Comparison of ENCODE assay signal across 12 cellular contexts in the genomic region with DNA sequence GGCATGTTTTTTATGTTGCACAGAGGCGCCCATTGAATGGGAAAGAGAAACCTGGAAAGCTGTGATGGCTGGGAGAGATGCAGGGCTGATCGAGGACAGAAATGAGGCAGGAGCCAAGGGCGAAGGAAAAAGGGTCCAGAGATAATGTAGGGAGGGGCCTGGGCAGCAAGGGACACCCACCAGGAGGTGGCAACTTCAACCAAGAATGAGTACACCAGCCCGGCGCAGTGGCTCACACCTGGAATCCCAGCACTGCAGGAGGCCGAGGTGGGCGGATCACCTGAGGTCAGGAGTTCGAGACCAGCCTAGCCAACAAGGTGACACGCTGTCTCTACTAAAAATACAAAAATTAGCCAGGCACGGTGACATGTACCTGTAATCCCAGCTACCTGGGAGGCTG. TPM values are rescaled to one million over a fixed set of nuclear protein-coding genes. Genes with fewer than 3 reads are reported as not detected.
DNase-seq lines count a peak whose midpoint lies in the region; ATAC-seq and TF ChIP-seq lines count a peak whose summit lies in the region.
"Had no signal": no experiment of that assay in that cellular context is flagged by ENCODE, and none has a peak within 500 bp of the region (broad histone marks: within the 10 kb centered on the region; RNA-seq: fewer than 3 reads in every experiment).

No MANE protein-coding gene starts in this region.

- peak overlapping the region; percentile 100 for H3K9ac ChIP-seq in mesenchymal stem cell (ENCODE audit: low read length)

- no peak overlapping the region for H2BK120ac ChIP-seq in mesenchymal stem cell (ENCODE audit: low read depth, low read length)

- H2BK15ac ChIP-seq in mesenchymal stem cell (ENCODE audit: low read depth, poor library complexity, severe bottlenecking), result no peak overlapping the region

- H3K27ac ChIP-seq in PC-9 (peak overlapping the region; percentile 92), brain microvascular endothelial cell (peak overlapping the region; percentile 98), mesenchymal stem cell (ENCODE audit: low read length, poor library complexity, severe bottlenecking) (peak overlapping the region; percentile 83), thoracic aorta (peak overlapping the region; percentile 92 to 93)

- H3F3A ChIP-seq in PC-9 (ENCODE audit: insufficient read depth, low read depth), result peaks cover 50% of the 10 kb centered on the region

- intact Hi-C loops in PC-9 (cut with micrococcal nuclease; ENCODE audit: unreplicated experiment), result no loop called here

- peak overlapping the region; percentile 52 for H4K8ac ChIP-seq in mesenchymal stem cell (ENCODE audit: low read length)

- H4K91ac ChIP-seq in mesenchymal stem cell (ENCODE audit: low read length), result peak overlapping the region; percentile 30

- H3K4me1 ChIP-seq in PC-9 (replicated peaks; ENCODE audit: insufficient read depth) (peaks cover 35% of the 10 kb centered on the region), mesenchymal stem cell (ENCODE audit: control insufficient read depth, insufficient read depth, low read depth, low read length) (peaks cover 22% of the 10 kb centered on the region), thoracic aorta (ENCODE audit: control insufficient read depth in 1 of 2, low read depth in 2 of 2) (peaks cover 45 to 72% of the 10 kb centered on the region in 2 donors)

- H3K23ac ChIP-seq in mesenchymal stem cell (ENCODE audit: low read length in 2 of 2), result no peak overlapping the region

- 93% methylated on average over 10 of the region's 10 CpGs for WGBS in mesenchymal stem cell

- peak overlapping the region; percentile 24 to 96 for H3K4ac ChIP-seq in mesenchymal stem cell (ENCODE audit: low read depth in 1 of 2, low read length in 2 of 2)

- peak overlapping the region in 1 of 2 experiments; percentile 64 for H2BK12ac ChIP-seq in mesenchymal stem cell (ENCODE audit: low read length in 2 of 2)

- DNase-seq in PC-9 (no peak), brain microvascular endothelial cell (no peak), mesenchymal stem cell (no peak), thoracic aorta (ENCODE audit: low spot score) (no peak), NOMO-1 (lab: John Stamatoyannopoulos, UW; ENCODE audit: unreplicated experiment in 2 of 2) (no peak), GM10266 (ENCODE audit: extremely low spot score) (no peak)
- DNase-seq: activated CD8-positive, alpha-beta memory T cell treated with anti-CD3 and anti-CD28 coated beads, Interleukin-2, amount 50 U/mL, for 4 hours; effector CD4-positive, alpha-beta T cell; NCI-H2107 had no signal

- POLR2A ChIA-PET in PC-9 (lab: Charles Lee; ENCODE audit: unreplicated experiment), result no interaction called here

- ATAC-seq in thoracic aorta (ENCODE audit: insufficient number of reproducible peaks, low FRiP score, low read depth) (no peak), HG02759 (IDR thresholded peaks at IDR 0.05; ENCODE audit: unreplicated experiment) (no peak)

- TF ChIP-seq CTCF in PC-9 (conservative IDR thresholded peaks at IDR 0.05) (no peak), brain microvascular endothelial cell (IDR thresholded peaks at IDR 0.05; ENCODE audit: low read depth, low read length, missing control alignments) (no peak), thoracic aorta (IDR thresholded peaks at IDR 0.05) (no peak), GM10266 (IDR thresholded peaks at IDR 0.05; ENCODE audit: control insufficient read depth, insufficient read depth, low read depth, missing control alignments) (no peak)

- peak overlapping the region; percentile 64 to 92 for H3K18ac ChIP-seq in mesenchymal stem cell (ENCODE audit: low read depth in 1 of 2, low read length in 2 of 2)

- no peaks in the 10 kb centered on the region for H3K9me2 ChIP-seq in PC-9 (ENCODE audit: insufficient read depth)

- H3K4me3 ChIP-seq in PC-9 (no peak overlapping the region), brain microvascular endothelial cell (ENCODE audit: low read depth, low read length) (no peak overlapping the region), mesenchymal stem cell (ENCODE audit: insufficient read depth in 1 of 2, low read depth in 1 of 2, low read length in 2 of 2) (peak overlapping the region in 1 of 2 experiments; percentile 100), thoracic aorta (peak overlapping the region; percentile 51)

- no peak overlapping the region for H2AFZ ChIP-seq in PC-9
- no peak overlapping the region for H2AFZ ChIP-seq in mesenchymal stem cell (ENCODE audit: low read depth, low read length)

- H3K36me3 ChIP-seq in PC-9 (ENCODE audit: low read depth), result peaks cover 7% of the 10 kb centered on the region; the same call in 1 of the 2 replicates
- H3K36me3 ChIP-seq in brain microvascular endothelial cell (replicated peaks), result peaks cover 22% of the 10 kb centered on the region
- peaks cover 17 to 37% of the 10 kb centered on the region in 2 experiments for H3K36me3 ChIP-seq in mesenchymal stem cell (ENCODE audit: control insufficient read depth in 1 of 2, insufficient read depth in 2 of 2, low read depth in 1 of 2, low read length in 2 of 2)
- H3K36me3 ChIP-seq in thoracic aorta, result no peaks in the 10 kb centered on the region

- peak overlapping the region; percentile 91 for H2AK5ac ChIP-seq in mesenchymal stem cell (ENCODE audit: low read length, severe bottlenecking)

- no TSS peak for BruUV-seq in PC-9 (replicated peaks; lab: Mats Ljungman, UMichigan)

- H3K27me3 ChIP-seq in PC-9 (ENCODE audit: insufficient read depth, low read depth) (no peaks in the 10 kb centered on the region), brain microvascular endothelial cell (replicated peaks) (no peaks in the 10 kb centered on the region), mesenchymal stem cell (ENCODE audit: control insufficient read depth in 1 of 2, insufficient read depth in 1 of 2, low read length in 2 of 2) (no peaks in the 10 kb centered on the region), thoracic aorta (replicated peaks; ENCODE audit: insufficient read depth) (no peaks in the 10 kb centered on the region)

- H3K4me2 ChIP-seq in PC-9, result peak overlapping the region; percentile 94
- peak overlapping the region; percentile 23 for H3K4me2 ChIP-seq in mesenchymal stem cell (ENCODE audit: low read length, poor library complexity, severe bottlenecking)

- peaks cover 51% of the 10 kb centered on the region for H3K79me2 ChIP-seq in PC-9 (ENCODE audit: low read depth)

- peaks cover 4% of the 10 kb centered on the region for H3K79me1 ChIP-seq in mesenchymal stem cell (replicated peaks; ENCODE audit: low read length, poor library complexity, severe bottlenecking)

- peak overlapping the region in 1 of 2 experiments; percentile 82 for H3K14ac ChIP-seq in mesenchymal stem cell (ENCODE audit: low read length in 2 of 2)

- peak overlapping the region; percentile 66 for H2BK5ac ChIP-seq in mesenchymal stem cell (ENCODE audit: low read depth, low read length, poor library complexity, severe bottlenecking)

- no peaks in the 10 kb centered on the region for H4K20me1 ChIP-seq in PC-9 (ENCODE audit: insufficient read depth)

- CTCF ChIA-PET in PC-9 (lab: Charles Lee), result interaction anchor here (0.6 to 0.7 kb wide), 2 partner anchors 187 to 192 kb away, joined by 3 to 6 read pairs; no protein-coding TSS in a partner anchor

- H3K9me3 ChIP-seq in PC-9 (ENCODE audit: insufficient read depth, low read depth) (no peaks in the 10 kb centered on the region), mesenchymal stem cell (ENCODE audit: control insufficient read depth, low read length) (peaks cover 3% of the 10 kb centered on the region), thoracic aorta (no peaks in the 10 kb centered on the region)

- in situ Hi-C loops in brain microvascular endothelial cell (cut with HindIII; ENCODE audit: low pct_ligation_motif_present, low sequenced_read_pairs), result no loop called here

RNA-seq across cellular contexts. Expression of gene SSH1, which starts 4.0 kb away (rescaled TPM):
- total RNA-seq in PC-9 (2021) (54.5 and 62.1 TPM in 2 replicates), thoracic aorta (10 to 100 TPM; 25.3 to 57.6 TPM)
- polyA plus RNA-seq in mesenchymal stem cell (2013, experiment 1 of 2), result 42.7 TPM
- polyA plus RNA-seq in mesenchymal stem cell (2013, experiment 2 of 2), result 38.8 TPM

RNA-seq across cellular contexts. Expression of gene DAO, which starts 26.5 kb away (rescaled TPM):
- total RNA-seq in PC-9 (2021) (not detected in 2 replicates), thoracic aorta (not detected)
- not detected for polyA plus RNA-seq in mesenchymal stem cell (2013, experiment 1 of 2)
- not detected for polyA plus RNA-seq in mesenchymal stem cell (2013, experiment 2 of 2)
- total RNA-seq: sciatic nerve; T-helper 1 cell treated with Interleukin-12 subunit alpha and Interleukin-12 subunit beta and Interleukin-4 antibody, amounts not matched to agents 30 ng/mL and 1 ng/mL, for 36 hours had no signal
